8 cellular contexts compared by ENCODE assay signal in genomic region chr2:101012706-101013181, GRCh38. TPM values are rescaled to one million over a fixed set of nuclear protein-coding genes. Genes with fewer than 3 reads are reported as not detected.
A peak's percentile ranks its signal among the peaks of the same experiment; 100 is the strongest.
DNase-seq lines count a peak whose midpoint lies in the region; ATAC-seq, FAIRE-seq and TF ChIP-seq lines count a peak whose summit lies in the region.

No MANE protein-coding gene starts in this region.

- TF ChIP-seq RAD21 in HepG2 (CRISPR knock-in tag; IDR thresholded peaks at IDR 0.05) = peak; percentile 82

- H3K27me3 ChIP-seq in CD4-positive, alpha-beta T cell (ENCODE audit: control insufficient read depth, insufficient read depth, low read length) = no peaks in the 10 kb centered on the region
- no peaks in the 10 kb centered on the region for H3K27me3 ChIP-seq in mammary epithelial cell (ENCODE audit: insufficient read depth, low read length)
- H3K27me3 ChIP-seq in HepG2 (ENCODE audit: control insufficient read depth in 1 of 2, insufficient read depth in 2 of 2, low read length in 2 of 2) = no peaks in the 10 kb centered on the region
- H3K27me3 ChIP-seq in tibial nerve = no peaks in the 10 kb centered on the region

- no peaks in the 10 kb centered on the region for H3K27me3 Mint-ChIP-seq in CD4-positive, alpha-beta T cell

- H3K79me2 ChIP-seq in OCI-LY7 (ENCODE audit: insufficient read depth, low read depth, low read length) (no peaks in the 10 kb centered on the region), mammary epithelial cell (ENCODE audit: insufficient read depth, low read length) (peaks cover 4% of the 10 kb centered on the region), HepG2 (ENCODE audit: insufficient read depth, low read length) (peaks cover 2% of the 10 kb centered on the region)

- BruUV-seq in OCI-LY7 (replicated peaks; lab: Mats Ljungman, UMichigan) = no TSS peak
- no TSS peak for BruUV-seq in mammary epithelial cell (replicated peaks; lab: Mats Ljungman, UMichigan)
- TSS peak; percentile 2 for BruUV-seq in HepG2 (replicated peaks; lab: Mats Ljungman, UMichigan)

- no peak overlapping the region for H3K27ac ChIP-seq in CD4-positive, alpha-beta T cell (ENCODE audit: low read depth, low read length)
- H3K27ac ChIP-seq in OCI-LY7 (ENCODE audit: low read depth, low read length, poor library complexity, severe bottlenecking) (no peak overlapping the region), mammary epithelial cell (ENCODE audit: insufficient read depth, low read depth, low read length) (no peak overlapping the region), HepG2 (ENCODE audit: extremely low read length, insufficient read depth, low read length) (no peak overlapping the region), tibial nerve (no peak overlapping the region)

- no peak for ATAC-seq in CD4-positive, alpha-beta T cell (ENCODE audit: poor library complexity)
- ATAC-seq in HepG2 = no peak
- ATAC-seq in GM19463 (IDR thresholded peaks at IDR 0.05; ENCODE audit: unreplicated experiment) = no peak
- no peak for ATAC-seq in HG02610 (IDR thresholded peaks at IDR 0.05; ENCODE audit: unreplicated experiment)

- peak in 6 of 10 experiments; percentile 13 to 25 (median 18) for DNase-seq in CD4-positive, alpha-beta T cell
- peak; percentile 47 for DNase-seq in OCI-LY7 (ENCODE audit: low spot score)
- peak; percentile 20 for DNase-seq in mammary epithelial cell
- peak; percentile 50 for DNase-seq in HepG2 (ENCODE audit: low spot score)
- DNase-seq in tibial nerve (ENCODE audit: low spot score in 2 of 2) = peak in 1 of 2 donors; percentile 72

- peaks cover 73% of the 10 kb centered on the region for H3K36me3 ChIP-seq in OCI-LY7 (ENCODE audit: insufficient read depth, low read length)
- H3K36me3 ChIP-seq in mammary epithelial cell (ENCODE audit: insufficient read depth, low read length) = peaks cover 5% of the 10 kb centered on the region
- peaks cover 8 to 57% of the 10 kb centered on the region in 2 experiments; a peak in 4 of 5 replicates for H3K36me3 ChIP-seq in HepG2 (replicated peaks in 1 of 2; ENCODE audit: control insufficient read depth in 1 of 2, insufficient read depth in 2 of 2, low read length in 2 of 2)
- peaks cover 0 to 52% (median 0%) of the 10 kb centered on the region in 3 donors for H3K36me3 ChIP-seq in tibial nerve

- no peaks in the 10 kb centered on the region for H3K9me3 Mint-ChIP-seq in CD4-positive, alpha-beta T cell

- H3K4me2 ChIP-seq in OCI-LY7 (ENCODE audit: low read length) (no peak overlapping the region), mammary epithelial cell (ENCODE audit: insufficient read depth, low read depth, low read length) (no peak overlapping the region), HepG2 (ENCODE audit: low read depth, low read length) (no peak overlapping the region)

- H3K4me1 ChIP-seq in OCI-LY7 (ENCODE audit: insufficient read depth, low read length, poor library complexity, severe bottlenecking) (no peaks in the 10 kb centered on the region), mammary epithelial cell (ENCODE audit: insufficient read depth, low read length) (no peaks in the 10 kb centered on the region), HepG2 (ENCODE audit: insufficient read depth, low read length) (no peaks in the 10 kb centered on the region), tibial nerve (peaks cover 0 to 3% (median 0%) of the 10 kb centered on the region in 4 donors)

- H3K36me3 Mint-ChIP-seq in CD4-positive, alpha-beta T cell (ENCODE audit: low read depth) = peaks cover 58% of the 10 kb centered on the region

- in situ Hi-C loops in mammary epithelial cell (cut with MboI; ENCODE audit: low sequenced_read_pairs in 2 of 2) (no loop called here), HepG2 (cut with HindIII; ENCODE audit: extremely low pct_ligation_motif_present, low pct_unique_long_range_greater_than_20kb) (no loop called here)

- TF ChIP-seq POLR2A in HepG2 (IDR thresholded peaks at IDR 0.05; ENCODE audit: insufficient read depth in 1 of 2, low read depth in 2 of 2, low read length in 2 of 2) (no peak; a peak in 1 of 4 replicates), tibial nerve (IDR thresholded peaks at IDR 0.05) (no peak)

- intact Hi-C loops in CD4-positive, alpha-beta T cell (cut with DNase I, micrococcal nuclease) = loop anchor here (1.0 to 2.0 kb wide), 3 partner anchors 193 to 374 kb away; partner anchors contain the start of gene CREG2 (in 2 of the 2)
- intact Hi-C loops in OCI-LY7 (cut with micrococcal nuclease; ENCODE audit: unreplicated experiment) = loop anchor here (1.0 kb wide), 1 partner anchor 140 kb away; no protein-coding TSS in a partner anchor
- intact Hi-C loops in mammary epithelial cell (cut with micrococcal nuclease) = loop anchor here (1.0 kb wide), 2 partner anchors 140 to 193 kb away; no protein-coding TSS in a partner anchor
- intact Hi-C loops in HepG2 (cut with micrococcal nuclease; ENCODE audit: unreplicated experiment) = loop anchor here (1.0 to 5.0 kb wide), 2 partner anchors 140 to 195 kb away; no protein-coding TSS in a partner anchor

- no peak overlapping the region for H3K9ac ChIP-seq in mammary epithelial cell (ENCODE audit: insufficient read depth, low read length)
- no peak overlapping the region for H3K9ac ChIP-seq in HepG2 (ENCODE audit: insufficient read depth, low read depth, low read length)

- no peak overlapping the region for H3K4me3 ChIP-seq in GM12875 (ENCODE audit: low read depth, low read length)
- H3K4me3 ChIP-seq in OCI-LY7 (ENCODE audit: low read depth, low read length, poor library complexity, severe bottlenecking) = no peak overlapping the region
- no peak overlapping the region for H3K4me3 ChIP-seq in mammary epithelial cell (replicated peaks in 1 of 3; ENCODE audit: insufficient read depth in 1 of 3, low read depth in 2 of 3, low read length in 3 of 3)
- no peak overlapping the region for H3K4me3 ChIP-seq in HepG2 (replicated peaks in 1 of 3; ENCODE audit: insufficient read depth in 1 of 3, low read depth in 2 of 3, low read length in 3 of 3)
- no peak overlapping the region for H3K4me3 ChIP-seq in tibial nerve

- CTCF ChIA-PET in CD4-positive, alpha-beta T cell (lab: Charles Lee) = interaction anchor here (0.9 to 1.7 kb wide), 6 partner anchors 10 to 432 kb away, joined by 3 to 11 read pairs (median 4); partner anchors contain the start of genes CNOT11 and RPL31
- CTCF ChIA-PET in OCI-LY7 (lab: Charles Lee; ENCODE audit: unreplicated experiment) = interaction anchor here (0.9 kb wide), 1 partner anchor 9 kb away, joined by 3 read pairs; no protein-coding TSS in a partner anchor
- CTCF ChIA-PET in mammary epithelial cell (lab: Charles Lee; ENCODE audit: low non-redundant PET) = interaction anchor here (0.6 to 0.7 kb wide), 5 partner anchors 124 to 404 kb away, joined by 3 to 4 read pairs (median 3); no protein-coding TSS in a partner anchor
- CTCF ChIA-PET in HepG2 (lab: Yijun Ruan, JAX; ENCODE audit: low intra/inter-chr PET ratio, low total read pairs) = interaction anchor here (0.8 to 3.9 kb wide), 7 partner anchors 24 to 239 kb away, joined by 3 to 53 read pairs (median 6); partner anchors contain the start of genes CNOT11 and TBC1D8

- H3K27ac Mint-ChIP-seq in CD4-positive, alpha-beta T cell = no peak overlapping the region

- no peaks in the 10 kb centered on the region for H3K9me3 ChIP-seq in CD4-positive, alpha-beta T cell (ENCODE audit: control insufficient read depth, low read length)
- H3K9me3 ChIP-seq in OCI-LY7 (ENCODE audit: low read length) (no peaks in the 10 kb centered on the region), mammary epithelial cell (replicated peaks; ENCODE audit: insufficient read depth, low read length) (no peaks in the 10 kb centered on the region), HepG2 (ENCODE audit: low read length) (no peaks in the 10 kb centered on the region), tibial nerve (no peaks in the 10 kb centered on the region)

- H3K9me2 ChIP-seq in OCI-LY7 (ENCODE audit: insufficient read depth, low read length) = no peaks in the 10 kb centered on the region

- no peak overlapping the region for H3K4me3 Mint-ChIP-seq in CD4-positive, alpha-beta T cell

- FAIRE-seq in HepG2 (lab: Jason Lieb, UNC) = peak; percentile 88

- H4K20me1 ChIP-seq in OCI-LY7 (ENCODE audit: insufficient read depth, low read length) (peaks cover 2% of the 10 kb centered on the region), mammary epithelial cell (ENCODE audit: insufficient read depth, low read length) (no peaks in the 10 kb centered on the region), HepG2 (ENCODE audit: insufficient read depth, low read length) (peaks cover 13% of the 10 kb centered on the region)

- H2AFZ ChIP-seq in OCI-LY7 (ENCODE audit: low read length) (no peak overlapping the region), mammary epithelial cell (ENCODE audit: low read depth, low read length) (no peak overlapping the region), HepG2 (ENCODE audit: low read length) (no peak overlapping the region)

- peak; percentile 88 for TF ChIP-seq CTCF in CD4-positive, alpha-beta T cell (IDR thresholded peaks at IDR 0.05)
- TF ChIP-seq CTCF in GM12875 (IDR thresholded peaks at IDR 0.05; ENCODE audit: borderline replicate concordance, insufficient read depth, low read depth, low read length) = peak; percentile 56; the same call in 1 of the 2 replicates
- TF ChIP-seq CTCF in OCI-LY7 (conservative IDR thresholded peaks at IDR 0.05; ENCODE audit: low read length) = peak; percentile 92
- TF ChIP-seq CTCF in mammary epithelial cell (conservative IDR thresholded peaks at IDR 0.05 in 1 of 2, IDR thresholded peaks at IDR 0.05 in 1 of 2; ENCODE audit: extremely low read depth in 1 of 2, insufficient read depth in 1 of 2, low read depth in 1 of 2, low read length in 2 of 2) = peak; percentile 76
- TF ChIP-seq CTCF in HepG2 (CRISPR knock-in tag; IDR thresholded peaks at IDR 0.05) = peak; percentile 85
- peak; percentile 68 to 85 (median 82) for TF ChIP-seq CTCF in tibial nerve (IDR thresholded peaks at IDR 0.05)

- no peak for TF ChIP-seq EP300 in HepG2 (IDR thresholded peaks at IDR 0.05; ENCODE audit: low read depth in 2 of 2, low read length in 2 of 2)
- no peak for TF ChIP-seq EP300 in HepG2 (CRISPR knock-in tag; IDR thresholded peaks at IDR 0.05; ENCODE audit: borderline replicate concordance)
- TF ChIP-seq EP300 in tibial nerve (IDR thresholded peaks at IDR 0.05) = peak in 1 of 2 donors; percentile 11

- peaks cover 20% of the 10 kb centered on the region for H3K4me1 Mint-ChIP-seq in CD4-positive, alpha-beta T cell (ENCODE audit: low read depth)

- 27% methylated on average over 5 of the region's 5 CpGs for WGBS in mammary epithelial cell (ENCODE audit: low coverage, missing lambda C conversion rate)
- whole genome bisulfite sequencing in HepG2 (ENCODE audit: low lambda C conversion rate) = 54% methylated on average over 5 of the region's 5 CpGs
- 41 to 42% methylated on average over 5 of the region's 5 CpGs for WGBS in tibial nerve, 2 donors

- dilution Hi-C loops in mammary epithelial cell (cut with HindIII; ENCODE audit: low sequenced_read_pairs) = loop anchor here (5.0 to 10.0 kb wide), 2 partner anchors 52 to 190 kb away; no protein-coding TSS in a partner anchor

- POLR2A ChIA-PET in CD4-positive, alpha-beta T cell (lab: Charles Lee) = interaction anchor here (0.6 to 1.5 kb wide), 4 partner anchors 10 to 432 kb away, joined by 3 to 15 read pairs (median 6); partner anchors contain the start of gene RPL31
- POLR2A ChIA-PET in OCI-LY7 (lab: Charles Lee) (interaction anchor here (1.4 to 1.5 kb wide), 2 partner anchors 10 to 13 kb away, joined by 3 to 5 read pairs; partner anchors contain the start of gene RPL31), HepG2 (lab: Yijun Ruan, JAX) (interaction anchor here (0.7 to 1.8 kb wide), 4 partner anchors 10 to 195 kb away, joined by 4 to 17 read pairs (median 4); partner anchors contain the start of gene RPL31)

RNA-seq across cellular contexts. Expression of gene RPL31, which starts 10.7 kb away (rescaled TPM):
- total RNA-seq in CD4-positive, alpha-beta T cell = 1,000 to 10,000 TPM; 2,901 to 2,913 TPM
- total RNA-seq in OCI-LY7 (2014; rRNA removed; shearing (Covaris generic)) = 1,977 and 1,991 TPM in 2 replicates
- total RNA-seq in OCI-LY7 (2022) = 1,220 and 1,348 TPM in 2 replicates
- total RNA-seq in mammary epithelial cell = 1,000 to 10,000 TPM in 1 of 2 donors, 100 to 1,000 TPM in 1; 731 to 1,237 TPM
- 2,160 TPM for polyA plus RNA-seq in mammary epithelial cell
- polyA minus RNA-seq in mammary epithelial cell = 891 TPM
- 3,331 and 4,246 TPM in 2 replicates for total RNA-seq in HepG2 (2016; rRNA removed; fragmentation: Illumina TruSeq; extraction: Trizol)
- total RNA-seq in HepG2 (2016; cell fraction: cytosol; rRNA removed; fragmentation: Illumina TruSeq; extraction: Trizol; ENCODE audit: low read depth) = 5,225 and 5,854 TPM in 2 replicates
- 3,362 and 4,378 TPM in 2 replicates for total RNA-seq in HepG2 (2016; cell fraction: insoluble cytoplasmic fraction; rRNA removed; fragmentation: Illumina TruSeq; extraction: Trizol)
- 8,556 and 9,092 TPM in 2 replicates for total RNA-seq in HepG2 (2016; cell fraction: membrane; rRNA removed; fragmentation: Illumina TruSeq; extraction: Trizol)
- 1,122 and 1,268 TPM in 2 replicates for total RNA-seq in HepG2 (2016; cell fraction: nucleus; rRNA removed; fragmentation: Illumina TruSeq; extraction: Trizol)
- 3,582 and 3,614 TPM in 2 replicates for polyA plus RNA-seq in HepG2 (2011; rRNA removed)
- polyA plus RNA-seq in HepG2 (2011; cell fraction: cytosol; rRNA removed) = 3,176 and 4,386 TPM in 2 replicates
- 741 and 878 TPM in 2 replicates for polyA plus RNA-seq in HepG2 (2011; cell fraction: nucleus; rRNA removed)
- 8,552 and 9,844 TPM in 2 replicates for polyA plus RNA-seq in HepG2 (2012)
- polyA plus RNA-seq in HepG2 (2016; cell fraction: cytosol; fragmentation: Illumina TruSeq; extraction: Trizol; ENCODE audit: low read depth) = 7,218 and 7,614 TPM in 2 replicates
- polyA plus RNA-seq in HepG2 (2016; cell fraction: insoluble cytoplasmic fraction; fragmentation: Illumina TruSeq; extraction: Trizol; ENCODE audit: low read depth) = 4,222 and 4,697 TPM in 2 replicates
- 8,348 and 8,377 TPM in 2 replicates for polyA plus RNA-seq in HepG2 (2016; cell fraction: membrane; fragmentation: Illumina TruSeq; extraction: Trizol; ENCODE audit: low read depth)
- polyA plus RNA-seq in HepG2 (2016; cell fraction: nucleus; fragmentation: Illumina TruSeq; extraction: Trizol; ENCODE audit: insufficient read depth, low read depth) = 2,101 and 2,110 TPM in 2 replicates
- polyA minus RNA-seq in HepG2 (2011; rRNA and poly(A)+ RNA removed; ENCODE audit: low replicate concordance) = 234 and 364 TPM in 2 replicates
- polyA minus RNA-seq in HepG2 (2011; cell fraction: cytosol; rRNA and poly(A)+ RNA removed) = 317 and 452 TPM in 2 replicates
- 241 and 344 TPM in 2 replicates for polyA minus RNA-seq in HepG2 (2011; cell fraction: nucleus; rRNA and poly(A)+ RNA removed)
- total RNA-seq in tibial nerve = 1,000 to 10,000 TPM; 1,010 to 1,120 (median 1,024) TPM
